In the genomic region with DNA sequence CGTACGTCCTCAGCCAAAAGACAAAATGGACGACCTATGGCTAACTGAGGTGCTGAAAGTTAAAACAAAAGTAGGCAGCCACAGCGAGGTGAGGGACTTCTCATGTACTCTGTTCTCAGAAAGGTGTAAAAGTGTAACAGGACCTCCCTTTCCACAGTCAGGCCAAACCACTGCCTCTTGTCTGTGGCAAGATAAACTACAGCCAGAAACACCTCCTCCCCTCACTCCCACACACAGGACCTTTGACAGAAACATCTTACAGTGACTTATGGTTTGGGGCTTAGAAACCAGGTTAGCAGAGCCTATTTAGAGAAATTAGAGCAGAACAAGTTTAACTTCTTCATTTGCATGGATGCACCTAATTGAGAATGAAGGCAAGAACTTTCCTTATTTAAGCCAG, we compare ENCODE assay signal across 19 cellular contexts.
"Had no signal": no experiment of that assay in that cellular context is flagged by ENCODE, and none has a peak within 500 bp of the region (broad histone marks: within the 10 kb centered on the region; RNA-seq: fewer than 3 reads in every experiment).

No MANE protein-coding gene starts in this region.

- H3K4me2 ChIP-seq: hepatocyte had no signal

- H2AFZ ChIP-seq: hepatocyte had no signal

- H3K27me3 ChIP-seq: ascending aorta, foreskin keratinocyte, hepatocyte, left lung, tibial artery had no signal

- DNase-seq: activated B cell treated with CpG ODN at 0.5 μM for 24 hours; activated CD4-positive, alpha-beta T cell treated with anti-CD3 and anti-CD28 coated beads for 48 hours; activated CD8-positive, alpha-beta T cell treated with anti-CD3 and anti-CD28 coated beads, Interleukin-2, amount 10 ng/mL, durations not matched to agents 7 days and 5 days; activated effector memory CD4-positive, alpha-beta T cell treated with anti-CD3 and anti-CD28 coated beads, Interleukin-2, amount 50 U/mL, for 16 hours; activated naive CD4-positive, alpha-beta T cell treated with anti-CD3 and anti-CD28 coated beads, Interleukin-2, amount 50 U/mL, for 16 hours; activated T-cell treated with anti-CD3 and anti-CD28 coated beads, Interleukin-2, amount 50 U/mL, for 48 hours; foreskin keratinocyte; left lung; midbrain; occipital lobe; posterior cingulate gyrus; retina; stimulated activated CD4-positive, alpha-beta T cell treated with anti-CD3 and anti-CD28 coated beads, Interleukin-2, amount 100 ng/mL, for 24 hours; stimulated activated naive CD8-positive, alpha-beta T cell treated with anti-CD3 and anti-CD28 coated beads, Interleukin-15, Interleukin-2, amounts not matched to agents 100 U/mL and 50 U/mL, for 24 hours; substantia nigra; tibial artery had no signal

- H3K36me3 ChIP-seq: ascending aorta, left lung, tibial artery had no signal

- H3K4me3 ChIP-seq: ascending aorta, coronary artery, hepatocyte, left lung, tibial artery had no signal

- H3K9me3 ChIP-seq: ascending aorta, tibial artery had no signal

- ATAC-seq: activated CD8-positive, alpha-beta T cell treated with anti-CD3 and anti-CD28 coated beads, Interleukin-2, amount 10 ng/mL, durations not matched to agents 7 days and 5 days; foreskin keratinocyte; left lung; stimulated activated naive CD8-positive, alpha-beta T cell treated with anti-CD3 and anti-CD28 coated beads, Interleukin-15, Interleukin-2, amounts not matched to agents 100 U/mL and 50 U/mL, for 24 hours had no signal

- H3K4me1 ChIP-seq: ascending aorta, foreskin keratinocyte, left lung, tibial artery had no signal

- H3K27ac ChIP-seq: ascending aorta, coronary artery, foreskin keratinocyte, hepatocyte, left lung, tibial artery had no signal

- H3K79me2 ChIP-seq: hepatocyte had no signal
